In the genomic region with DNA sequence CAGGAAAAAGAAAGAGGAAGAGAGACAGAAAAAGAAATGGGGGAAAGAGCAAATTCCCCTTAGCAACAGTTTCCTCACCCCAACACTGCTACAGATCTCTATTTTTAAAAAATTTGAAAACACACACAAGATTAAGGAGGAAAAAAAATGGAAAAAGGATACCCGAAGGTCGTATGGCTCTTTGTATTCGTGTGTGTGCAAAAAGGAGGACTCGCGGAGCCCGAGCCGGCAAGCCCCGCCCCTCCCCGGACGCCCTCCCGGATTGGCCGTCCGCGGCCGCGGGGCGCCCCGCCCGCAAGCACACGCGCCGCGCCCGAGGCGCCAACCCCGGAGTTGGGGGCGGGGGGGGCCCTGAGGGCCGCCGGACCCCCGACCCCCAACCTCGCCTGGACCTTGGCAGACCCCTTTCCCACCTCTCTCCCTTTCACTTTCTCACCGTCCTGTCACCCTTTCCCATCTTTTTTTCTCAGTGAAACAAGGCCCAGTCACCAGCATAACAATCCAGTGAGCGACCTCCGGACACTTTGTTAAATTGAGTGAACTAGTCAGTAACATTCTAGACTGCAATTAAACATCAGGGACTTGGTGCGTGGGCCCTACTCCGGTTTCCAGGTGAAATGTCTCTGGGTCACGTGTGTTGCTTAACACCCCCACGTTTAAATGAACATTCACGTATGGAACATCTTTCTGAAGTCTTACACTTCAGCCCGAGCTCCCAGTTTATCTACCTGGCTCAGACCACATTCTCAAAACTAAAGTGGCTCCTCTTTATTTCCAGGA, we compare ENCODE assay signal across 1 cellular context.
TF ChIP-seq lines count a peak whose summit lies in the region.

A gene with protein sequence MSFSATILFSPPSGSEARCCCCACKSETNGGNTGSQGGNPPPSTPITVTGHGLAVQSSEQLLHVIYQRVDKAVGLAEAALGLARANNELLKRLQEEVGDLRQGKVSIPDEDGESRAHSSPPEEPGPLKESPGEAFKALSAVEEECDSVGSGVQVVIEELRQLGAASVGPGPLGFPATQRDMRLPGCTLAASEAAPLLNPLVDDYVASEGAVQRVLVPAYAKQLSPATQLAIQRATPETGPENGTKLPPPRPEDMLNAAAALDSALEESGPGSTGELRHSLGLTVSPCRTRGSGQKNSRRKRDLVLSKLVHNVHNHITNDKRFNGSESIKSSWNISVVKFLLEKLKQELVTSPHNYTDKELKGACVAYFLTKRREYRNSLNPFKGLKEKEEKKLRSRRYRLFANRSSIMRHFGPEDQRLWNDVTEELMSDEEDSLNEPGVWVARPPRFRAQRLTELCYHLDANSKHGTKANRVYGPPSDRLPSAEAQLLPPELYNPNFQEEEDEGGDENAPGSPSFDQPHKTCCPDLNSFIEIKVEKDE (minus strand): TSS at position 205 of the 780 bp plus-strand sequence. CDS start 11,120 bp downstream, outside the sequence.

TF ChIP-seq in HepG2, 621 proteins besides CTCF, POLR2A, EP300 and RAD21 (continued from another document and continues in another):
- TF ChIP-seq, protein P1, sequence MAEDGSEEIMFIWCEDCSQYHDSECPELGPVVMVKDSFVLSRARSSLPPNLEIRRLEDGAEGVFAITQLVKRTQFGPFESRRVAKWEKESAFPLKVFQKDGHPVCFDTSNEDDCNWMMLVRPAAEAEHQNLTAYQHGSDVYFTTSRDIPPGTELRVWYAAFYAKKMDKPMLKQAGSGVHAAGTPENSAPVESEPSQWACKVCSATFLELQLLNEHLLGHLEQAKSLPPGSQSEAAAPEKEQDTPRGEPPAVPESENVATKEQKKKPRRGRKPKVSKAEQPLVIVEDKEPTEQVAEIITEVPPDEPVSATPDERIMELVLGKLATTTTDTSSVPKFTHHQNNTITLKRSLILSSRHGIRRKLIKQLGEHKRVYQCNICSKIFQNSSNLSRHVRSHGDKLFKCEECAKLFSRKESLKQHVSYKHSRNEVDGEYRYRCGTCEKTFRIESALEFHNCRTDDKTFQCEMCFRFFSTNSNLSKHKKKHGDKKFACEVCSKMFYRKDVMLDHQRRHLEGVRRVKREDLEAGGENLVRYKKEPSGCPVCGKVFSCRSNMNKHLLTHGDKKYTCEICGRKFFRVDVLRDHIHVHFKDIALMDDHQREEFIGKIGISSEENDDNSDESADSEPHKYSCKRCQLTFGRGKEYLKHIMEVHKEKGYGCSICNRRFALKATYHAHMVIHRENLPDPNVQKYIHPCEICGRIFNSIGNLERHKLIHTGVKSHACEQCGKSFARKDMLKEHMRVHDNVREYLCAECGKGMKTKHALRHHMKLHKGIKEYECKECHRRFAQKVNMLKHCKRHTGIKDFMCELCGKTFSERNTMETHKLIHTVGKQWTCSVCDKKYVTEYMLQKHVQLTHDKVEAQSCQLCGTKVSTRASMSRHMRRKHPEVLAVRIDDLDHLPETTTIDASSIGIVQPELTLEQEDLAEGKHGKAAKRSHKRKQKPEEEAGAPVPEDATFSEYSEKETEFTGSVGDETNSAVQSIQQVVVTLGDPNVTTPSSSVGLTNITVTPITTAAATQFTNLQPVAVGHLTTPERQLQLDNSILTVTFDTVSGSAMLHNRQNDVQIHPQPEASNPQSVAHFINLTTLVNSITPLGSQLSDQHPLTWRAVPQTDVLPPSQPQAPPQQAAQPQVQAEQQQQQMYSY (CRISPR knock-in tag; IDR thresholded peaks at IDR 0.05) = no peak
- TF ChIP-seq, protein P2, sequence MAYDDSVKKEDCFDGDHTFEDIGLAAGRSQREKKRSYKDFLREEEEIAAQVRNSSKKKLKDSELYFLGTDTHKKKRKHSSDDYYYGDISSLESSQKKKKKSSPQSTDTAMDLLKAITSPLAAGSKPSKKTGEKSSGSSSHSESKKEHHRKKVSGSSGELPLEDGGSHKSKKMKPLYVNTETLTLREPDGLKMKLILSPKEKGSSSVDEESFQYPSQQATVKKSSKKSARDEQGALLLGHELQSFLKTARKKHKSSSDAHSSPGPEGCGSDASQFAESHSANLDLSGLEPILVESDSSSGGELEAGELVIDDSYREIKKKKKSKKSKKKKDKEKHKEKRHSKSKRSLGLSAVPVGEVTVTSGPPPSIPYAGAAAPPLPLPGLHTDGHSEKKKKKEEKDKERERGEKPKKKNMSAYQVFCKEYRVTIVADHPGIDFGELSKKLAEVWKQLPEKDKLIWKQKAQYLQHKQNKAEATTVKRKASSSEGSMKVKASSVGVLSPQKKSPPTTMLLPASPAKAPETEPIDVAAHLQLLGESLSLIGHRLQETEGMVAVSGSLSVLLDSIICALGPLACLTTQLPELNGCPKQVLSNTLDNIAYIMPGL (CRISPR knock-in tag; IDR thresholded peaks at IDR 0.05; ENCODE audit: borderline replicate concordance in 1 of 2, low read depth in 1 of 2) = peak; percentile 31 to 32; a peak in 1 of 4 replicates
- TF ChIP-seq MIXL1 (CRISPR knock-in tag; IDR thresholded peaks at IDR 0.05) (no peak), ZNF776 (CRISPR knock-in tag; IDR thresholded peaks at IDR 0.05) (0 out of 2 replicates have a peak, but pooled peaks have one; percentile 74), FOXJ3 (CRISPR knock-in tag; IDR thresholded peaks at IDR 0.05; ENCODE audit: borderline replicate concordance) (no peak), ZNF546 (CRISPR knock-in tag; conservative IDR thresholded peaks at IDR 0.05) (0 out of 2 replicates have a peak, but pooled peaks have one; percentile 40), SP2 (CRISPR knock-in tag; IDR thresholded peaks at IDR 0.05) (peak; percentile 55; the same call in 1 of the 2 replicates), ZNF274 (CRISPR knock-in tag; IDR thresholded peaks at IDR 0.05) (peak; percentile 77), TBL1XR1 (IDR thresholded peaks at IDR 0.05; ENCODE audit: borderline replicate concordance, low read length, partially characterized antibody) (peak; percentile 22), NONO (IDR thresholded peaks at IDR 0.05) (no peak), NONO (CRISPR knock-in tag; conservative IDR thresholded peaks at IDR 0.05) (no peak), NR1H2 (CRISPR knock-in tag; IDR thresholded peaks at IDR 0.05; ENCODE audit: borderline replicate concordance, low read depth) (no peak), ZNF296 (CRISPR knock-in tag; conservative IDR thresholded peaks at IDR 0.05) (no peak), CREM (IDR thresholded peaks at IDR 0.05) (no peak), CREM (CRISPR knock-in tag; IDR thresholded peaks at IDR 0.05) (no peak), SETDB1 (CRISPR knock-in tag; IDR thresholded peaks at IDR 0.05; ENCODE audit: borderline replicate concordance) (no peak), TBX3 (IDR thresholded peaks at IDR 0.05; ENCODE audit: borderline replicate concordance) (no peak), HDAC2 (CRISPR knock-in tag; IDR thresholded peaks at IDR 0.05) (peak; percentile 33; the same call in 1 of the 2 replicates), ZNF230 (CRISPR knock-in tag; IDR thresholded peaks at IDR 0.05) (0 out of 2 replicates have a peak, but pooled peaks have one; percentile 39), ZFP36L1 (CRISPR knock-in tag; IDR thresholded peaks at IDR 0.05) (no peak), KLF15 (CRISPR knock-in tag; IDR thresholded peaks at IDR 0.05; ENCODE audit: borderline replicate concordance) (no peak; the same call in 1 of the 2 replicates), ZNF577 (CRISPR knock-in tag; IDR thresholded peaks at IDR 0.05; ENCODE audit: borderline replicate concordance, low read depth) (no peak), ZKSCAN1 (IDR thresholded peaks at IDR 0.05; ENCODE audit: low read length) (peak; percentile 27; the same call in 1 of the 2 replicates), ZNF383 (CRISPR knock-in tag; IDR thresholded peaks at IDR 0.05; ENCODE audit: borderline replicate concordance) (0 out of 2 replicates have a peak, but pooled peaks have one; percentile 12), CBFB (CRISPR knock-in tag; IDR thresholded peaks at IDR 0.05) (peak; percentile 38; the same call in 1 of the 2 replicates), RBAK (CRISPR knock-in tag; IDR thresholded peaks at IDR 0.05) (peak; percentile 47; the same call in 1 of the 2 replicates), TMF1 (CRISPR knock-in tag; IDR thresholded peaks at IDR 0.05; ENCODE audit: low read depth) (peak; percentile 74), ZFY (CRISPR knock-in tag; IDR thresholded peaks at IDR 0.05) (peak; percentile 81), KMT2B (CRISPR knock-in tag; IDR thresholded peaks at IDR 0.05) (peak; percentile 55), ZNF850 (CRISPR knock-in tag; conservative IDR thresholded peaks at IDR 0.05) (no peak), ZNF839 (CRISPR knock-in tag; IDR thresholded peaks at IDR 0.05; ENCODE audit: borderline replicate concordance) (peak; percentile 50; the same call in 1 of the 2 replicates), NFYC (CRISPR knock-in tag; IDR thresholded peaks at IDR 0.05) (peak; percentile 53), SNRNP70 (IDR thresholded peaks at IDR 0.05; ENCODE audit: low read depth, low read length) (no peak), MZF1 (CRISPR knock-in tag; IDR thresholded peaks at IDR 0.05; ENCODE audit: borderline replicate concordance) (no peak), AGO1 (IDR thresholded peaks at IDR 0.05; ENCODE audit: low read depth, low read length, poor library complexity, severe bottlenecking) (peak; percentile 56), ZNF841 (CRISPR knock-in tag; IDR thresholded peaks at IDR 0.05; ENCODE audit: borderline replicate concordance) (no peak), ZMYM2 (CRISPR knock-in tag; IDR thresholded peaks at IDR 0.05) (no peak)
- TF ChIP-seq, protein P3, sequence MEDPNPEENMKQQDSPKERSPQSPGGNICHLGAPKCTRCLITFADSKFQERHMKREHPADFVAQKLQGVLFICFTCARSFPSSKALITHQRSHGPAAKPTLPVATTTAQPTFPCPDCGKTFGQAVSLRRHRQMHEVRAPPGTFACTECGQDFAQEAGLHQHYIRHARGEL (CRISPR knock-in tag; IDR thresholded peaks at IDR 0.05) = no peak
- TF ChIP-seq, protein P4, sequence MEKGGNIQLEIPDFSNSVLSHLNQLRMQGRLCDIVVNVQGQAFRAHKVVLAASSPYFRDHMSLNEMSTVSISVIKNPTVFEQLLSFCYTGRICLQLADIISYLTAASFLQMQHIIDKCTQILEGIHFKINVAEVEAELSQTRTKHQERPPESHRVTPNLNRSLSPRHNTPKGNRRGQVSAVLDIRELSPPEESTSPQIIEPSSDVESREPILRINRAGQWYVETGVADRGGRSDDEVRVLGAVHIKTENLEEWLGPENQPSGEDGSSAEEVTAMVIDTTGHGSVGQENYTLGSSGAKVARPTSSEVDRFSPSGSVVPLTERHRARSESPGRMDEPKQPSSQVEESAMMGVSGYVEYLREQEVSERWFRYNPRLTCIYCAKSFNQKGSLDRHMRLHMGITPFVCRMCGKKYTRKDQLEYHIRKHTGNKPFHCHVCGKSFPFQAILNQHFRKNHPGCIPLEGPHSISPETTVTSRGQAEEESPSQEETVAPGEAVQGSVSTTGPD (CRISPR knock-in tag; IDR thresholded peaks at IDR 0.05) = 0 out of 2 replicates have a peak, but pooled peaks have one; percentile 24
- TF ChIP-seq, protein P5, sequence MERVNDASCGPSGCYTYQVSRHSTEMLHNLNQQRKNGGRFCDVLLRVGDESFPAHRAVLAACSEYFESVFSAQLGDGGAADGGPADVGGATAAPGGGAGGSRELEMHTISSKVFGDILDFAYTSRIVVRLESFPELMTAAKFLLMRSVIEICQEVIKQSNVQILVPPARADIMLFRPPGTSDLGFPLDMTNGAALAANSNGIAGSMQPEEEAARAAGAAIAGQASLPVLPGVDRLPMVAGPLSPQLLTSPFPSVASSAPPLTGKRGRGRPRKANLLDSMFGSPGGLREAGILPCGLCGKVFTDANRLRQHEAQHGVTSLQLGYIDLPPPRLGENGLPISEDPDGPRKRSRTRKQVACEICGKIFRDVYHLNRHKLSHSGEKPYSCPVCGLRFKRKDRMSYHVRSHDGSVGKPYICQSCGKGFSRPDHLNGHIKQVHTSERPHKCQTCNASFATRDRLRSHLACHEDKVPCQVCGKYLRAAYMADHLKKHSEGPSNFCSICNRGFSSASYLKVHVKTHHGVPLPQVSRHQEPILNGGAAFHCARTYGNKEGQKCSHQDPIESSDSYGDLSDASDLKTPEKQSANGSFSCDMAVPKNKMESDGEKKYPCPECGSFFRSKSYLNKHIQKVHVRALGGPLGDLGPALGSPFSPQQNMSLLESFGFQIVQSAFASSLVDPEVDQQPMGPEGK (CRISPR knock-in tag; IDR thresholded peaks at IDR 0.05) = peak; percentile 94
- TF ChIP-seq, protein P6, sequence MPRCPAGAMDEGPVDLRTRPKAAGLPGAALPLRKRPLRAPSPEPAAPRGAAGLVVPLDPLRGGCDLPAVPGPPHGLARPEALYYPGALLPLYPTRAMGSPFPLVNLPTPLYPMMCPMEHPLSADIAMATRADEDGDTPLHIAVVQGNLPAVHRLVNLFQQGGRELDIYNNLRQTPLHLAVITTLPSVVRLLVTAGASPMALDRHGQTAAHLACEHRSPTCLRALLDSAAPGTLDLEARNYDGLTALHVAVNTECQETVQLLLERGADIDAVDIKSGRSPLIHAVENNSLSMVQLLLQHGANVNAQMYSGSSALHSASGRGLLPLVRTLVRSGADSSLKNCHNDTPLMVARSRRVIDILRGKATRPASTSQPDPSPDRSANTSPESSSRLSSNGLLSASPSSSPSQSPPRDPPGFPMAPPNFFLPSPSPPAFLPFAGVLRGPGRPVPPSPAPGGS (CRISPR knock-in tag; IDR thresholded peaks at IDR 0.05) = peak; percentile 95
- TF ChIP-seq, protein P7, sequence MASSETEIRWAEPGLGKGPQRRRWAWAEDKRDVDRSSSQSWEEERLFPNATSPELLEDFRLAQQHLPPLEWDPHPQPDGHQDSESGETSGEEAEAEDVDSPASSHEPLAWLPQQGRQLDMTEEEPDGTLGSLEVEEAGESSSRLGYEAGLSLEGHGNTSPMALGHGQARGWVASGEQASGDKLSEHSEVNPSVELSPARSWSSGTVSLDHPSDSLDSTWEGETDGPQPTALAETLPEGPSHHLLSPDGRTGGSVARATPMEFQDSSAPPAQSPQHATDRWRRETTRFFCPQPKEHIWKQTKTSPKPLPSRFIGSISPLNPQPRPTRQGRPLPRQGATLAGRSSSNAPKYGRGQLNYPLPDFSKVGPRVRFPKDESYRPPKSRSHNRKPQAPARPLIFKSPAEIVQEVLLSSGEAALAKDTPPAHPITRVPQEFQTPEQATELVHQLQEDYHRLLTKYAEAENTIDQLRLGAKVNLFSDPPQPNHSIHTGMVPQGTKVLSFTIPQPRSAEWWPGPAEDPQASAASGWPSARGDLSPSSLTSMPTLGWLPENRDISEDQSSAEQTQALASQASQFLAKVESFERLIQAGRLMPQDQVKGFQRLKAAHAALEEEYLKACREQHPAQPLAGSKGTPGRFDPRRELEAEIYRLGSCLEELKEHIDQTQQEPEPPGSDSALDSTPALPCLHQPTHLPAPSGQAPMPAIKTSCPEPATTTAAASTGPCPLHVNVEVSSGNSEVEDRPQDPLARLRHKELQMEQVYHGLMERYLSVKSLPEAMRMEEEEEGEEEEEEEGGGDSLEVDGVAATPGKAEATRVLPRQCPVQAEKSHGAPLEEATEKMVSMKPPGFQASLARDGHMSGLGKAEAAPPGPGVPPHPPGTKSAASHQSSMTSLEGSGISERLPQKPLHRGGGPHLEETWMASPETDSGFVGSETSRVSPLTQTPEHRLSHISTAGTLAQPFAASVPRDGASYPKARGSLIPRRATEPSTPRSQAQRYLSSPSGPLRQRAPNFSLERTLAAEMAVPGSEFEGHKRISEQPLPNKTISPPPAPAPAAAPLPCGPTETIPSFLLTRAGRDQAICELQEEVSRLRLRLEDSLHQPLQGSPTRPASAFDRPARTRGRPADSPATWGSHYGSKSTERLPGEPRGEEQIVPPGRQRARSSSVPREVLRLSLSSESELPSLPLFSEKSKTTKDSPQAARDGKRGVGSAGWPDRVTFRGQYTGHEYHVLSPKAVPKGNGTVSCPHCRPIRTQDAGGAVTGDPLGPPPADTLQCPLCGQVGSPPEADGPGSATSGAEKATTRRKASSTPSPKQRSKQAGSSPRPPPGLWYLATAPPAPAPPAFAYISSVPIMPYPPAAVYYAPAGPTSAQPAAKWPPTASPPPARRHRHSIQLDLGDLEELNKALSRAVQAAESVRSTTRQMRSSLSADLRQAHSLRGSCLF (CRISPR knock-in tag; IDR thresholded peaks at IDR 0.05; ENCODE audit: borderline replicate concordance) = peak; percentile 67; the same call in 1 of the 2 replicates
